ENCODE assay signal across 19 cellular contexts in the genomic region with DNA sequence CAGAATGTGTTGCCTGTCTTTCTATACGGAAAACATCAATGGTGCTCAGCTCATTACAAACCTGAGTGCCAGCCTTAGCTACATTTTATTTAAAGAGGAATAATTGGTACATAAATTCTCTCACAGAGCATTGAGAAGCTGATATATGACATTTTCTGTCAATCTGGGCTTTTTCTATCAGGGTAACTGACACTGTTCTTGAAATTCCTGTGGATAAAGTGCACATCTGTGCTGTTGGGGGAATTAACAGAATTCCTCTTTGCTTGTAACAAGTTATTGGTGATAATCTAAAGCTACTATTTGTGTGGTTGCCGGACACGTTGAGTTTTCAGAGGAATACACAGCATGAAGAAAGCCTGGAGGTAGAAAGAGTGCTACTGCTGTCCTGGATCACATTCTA.
"Had no signal": no experiment of that assay in that cellular context is flagged by ENCODE, and none has a peak within 500 bp of the region (broad histone marks: within the 10 kb centered on the region; RNA-seq: fewer than 3 reads in every experiment).

No MANE protein-coding gene starts in this region.

- ATAC-seq: naive thymus-derived CD4-positive, alpha-beta T cell; naive thymus-derived CD8-positive, alpha-beta T cell; natural killer cell; natural killer cell treated with Interleukin-12 subunit alpha and Interleukin-12 subunit beta and Interleukin-15 and Interleukin-18, amount 100 ng/mL, for 72 hours; pancreas; psoas muscle; right cardiac atrium; right lobe of liver; sciatic nerve had no signal

- H3K4me2 ChIP-seq: neural progenitor cell, smooth muscle cell had no signal

- H3K4me3 ChIP-seq: neural progenitor cell, ovary, pancreas, prostate gland, psoas muscle, right atrium auricular region, right lobe of liver, sigmoid colon, skin epidermis, smooth muscle cell, spleen had no signal

- H3K9me3 ChIP-seq: neutrophil, ovary, pancreas, prostate gland, psoas muscle, right lobe of liver, sigmoid colon had no signal

- H3K27ac ChIP-seq: neural progenitor cell, neutrophil, ovary, pancreas, parathyroid adenoma, prostate gland, psoas muscle, right atrium auricular region, right lobe of liver, sigmoid colon, skin epidermis, spleen had no signal

- H3K27me3 ChIP-seq: neural progenitor cell, neutrophil, ovary, pancreas, right atrium auricular region, right lobe of liver, sigmoid colon, spleen had no signal

- H3K79me2 ChIP-seq: parathyroid adenoma had no signal

- H3K9ac ChIP-seq: neural progenitor cell, parathyroid adenoma had no signal

- H2AFZ ChIP-seq: neural progenitor cell, parathyroid adenoma had no signal

- H3K36me3 ChIP-seq: neural progenitor cell, neutrophil, ovary, pancreas, prostate gland, right atrium auricular region, right lobe of liver, sigmoid colon, spleen had no signal
